2 cellular contexts compared by ENCODE assay signal in the genomic region with DNA sequence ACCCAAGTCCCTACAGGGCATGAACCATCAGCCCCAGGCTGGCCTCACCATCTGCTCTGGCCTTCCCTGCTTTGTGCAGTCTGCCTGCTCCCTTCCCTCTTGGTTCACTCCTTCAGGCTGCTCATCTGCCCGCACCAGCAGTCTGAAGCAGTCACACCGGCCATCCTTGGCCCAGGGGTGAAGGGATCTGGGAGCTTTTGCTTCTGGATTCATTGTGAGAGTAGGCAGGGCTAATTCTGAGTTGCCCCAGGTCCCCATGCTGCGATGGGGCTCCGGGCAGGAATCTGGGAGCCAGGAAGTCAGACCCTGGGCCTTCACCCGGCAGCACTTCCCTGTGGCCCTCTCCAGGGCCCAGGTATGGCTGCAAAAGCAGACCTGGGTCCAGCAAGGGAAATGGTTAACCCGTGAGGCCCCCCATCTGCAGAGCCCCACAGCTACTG.
TF ChIP-seq lines count a peak whose summit lies in the region.

No MANE protein-coding gene starts in this region.

TF ChIP-seq in IMR-90, 13 proteins besides CTCF, POLR2A, EP300 and RAD21 (continued from another document):
- no peak for TF ChIP-seq MXI1 (IDR thresholded peaks at IDR 0.05; ENCODE audit: borderline replicate concordance, low read depth, low read length)
- TF ChIP-seq CEBPB (IDR thresholded peaks at IDR 0.05; ENCODE audit: low read depth, low read length) = no peak
- TF ChIP-seq BHLHE40 (IDR thresholded peaks at IDR 0.05; ENCODE audit: low read depth, low read length) = no peak
- TF ChIP-seq, protein P1, sequence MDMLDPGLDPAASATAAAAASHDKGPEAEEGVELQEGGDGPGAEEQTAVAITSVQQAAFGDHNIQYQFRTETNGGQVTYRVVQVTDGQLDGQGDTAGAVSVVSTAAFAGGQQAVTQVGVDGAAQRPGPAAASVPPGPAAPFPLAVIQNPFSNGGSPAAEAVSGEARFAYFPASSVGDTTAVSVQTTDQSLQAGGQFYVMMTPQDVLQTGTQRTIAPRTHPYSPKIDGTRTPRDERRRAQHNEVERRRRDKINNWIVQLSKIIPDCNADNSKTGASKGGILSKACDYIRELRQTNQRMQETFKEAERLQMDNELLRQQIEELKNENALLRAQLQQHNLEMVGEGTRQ (IDR thresholded peaks at IDR 0.05; ENCODE audit: low read depth, low read length) = no peak
- no peak for TF ChIP-seq SMC3 (IDR thresholded peaks at IDR 0.05; ENCODE audit: low read depth, low read length)
- TF ChIP-seq CHD1 (IDR thresholded peaks at IDR 0.05; ENCODE audit: low read depth, low read length) = no peak
- TF ChIP-seq MAFK (IDR thresholded peaks at IDR 0.05; ENCODE audit: low read depth, low read length) = no peak
- no peak for TF ChIP-seq FOS (IDR thresholded peaks at IDR 0.05; ENCODE audit: low read depth, low read length)
- TF ChIP-seq RCOR1 (IDR thresholded peaks at IDR 0.05; ENCODE audit: insufficient replicate concordance, low read length) = no peak

TF ChIP-seq in GM23338, 12 proteins besides CTCF, POLR2A, EP300 and RAD21 (continued from another document):
- TF ChIP-seq ZNF114 (CRISPR knock-in tag; IDR thresholded peaks at IDR 0.05) (no peak), STAT1 (IDR thresholded peaks at IDR 0.05; ENCODE audit: unreplicated experiment) (no peak), NANOG (IDR thresholded peaks at IDR 0.05; ENCODE audit: borderline replicate concordance) (no peak), JUNB (IDR thresholded peaks at IDR 0.05; ENCODE audit: unreplicated experiment) (no peak), POLR2AphosphoS5 (IDR thresholded peaks at IDR 0.05; ENCODE audit: low read depth) (no peak), CREB1 (CRISPR knock-in tag; IDR thresholded peaks at IDR 0.05; ENCODE audit: low read depth) (no peak), EZH2phosphoT487 (IDR thresholded peaks at IDR 0.05; ENCODE audit: unreplicated experiment) (no peak)
- TF ChIP-seq, protein P2, sequence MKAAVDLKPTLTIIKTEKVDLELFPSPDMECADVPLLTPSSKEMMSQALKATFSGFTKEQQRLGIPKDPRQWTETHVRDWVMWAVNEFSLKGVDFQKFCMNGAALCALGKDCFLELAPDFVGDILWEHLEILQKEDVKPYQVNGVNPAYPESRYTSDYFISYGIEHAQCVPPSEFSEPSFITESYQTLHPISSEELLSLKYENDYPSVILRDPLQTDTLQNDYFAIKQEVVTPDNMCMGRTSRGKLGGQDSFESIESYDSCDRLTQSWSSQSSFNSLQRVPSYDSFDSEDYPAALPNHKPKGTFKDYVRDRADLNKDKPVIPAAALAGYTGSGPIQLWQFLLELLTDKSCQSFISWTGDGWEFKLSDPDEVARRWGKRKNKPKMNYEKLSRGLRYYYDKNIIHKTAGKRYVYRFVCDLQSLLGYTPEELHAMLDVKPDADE (IDR thresholded peaks at IDR 0.05) = no peak
- TF ChIP-seq, protein P3, sequence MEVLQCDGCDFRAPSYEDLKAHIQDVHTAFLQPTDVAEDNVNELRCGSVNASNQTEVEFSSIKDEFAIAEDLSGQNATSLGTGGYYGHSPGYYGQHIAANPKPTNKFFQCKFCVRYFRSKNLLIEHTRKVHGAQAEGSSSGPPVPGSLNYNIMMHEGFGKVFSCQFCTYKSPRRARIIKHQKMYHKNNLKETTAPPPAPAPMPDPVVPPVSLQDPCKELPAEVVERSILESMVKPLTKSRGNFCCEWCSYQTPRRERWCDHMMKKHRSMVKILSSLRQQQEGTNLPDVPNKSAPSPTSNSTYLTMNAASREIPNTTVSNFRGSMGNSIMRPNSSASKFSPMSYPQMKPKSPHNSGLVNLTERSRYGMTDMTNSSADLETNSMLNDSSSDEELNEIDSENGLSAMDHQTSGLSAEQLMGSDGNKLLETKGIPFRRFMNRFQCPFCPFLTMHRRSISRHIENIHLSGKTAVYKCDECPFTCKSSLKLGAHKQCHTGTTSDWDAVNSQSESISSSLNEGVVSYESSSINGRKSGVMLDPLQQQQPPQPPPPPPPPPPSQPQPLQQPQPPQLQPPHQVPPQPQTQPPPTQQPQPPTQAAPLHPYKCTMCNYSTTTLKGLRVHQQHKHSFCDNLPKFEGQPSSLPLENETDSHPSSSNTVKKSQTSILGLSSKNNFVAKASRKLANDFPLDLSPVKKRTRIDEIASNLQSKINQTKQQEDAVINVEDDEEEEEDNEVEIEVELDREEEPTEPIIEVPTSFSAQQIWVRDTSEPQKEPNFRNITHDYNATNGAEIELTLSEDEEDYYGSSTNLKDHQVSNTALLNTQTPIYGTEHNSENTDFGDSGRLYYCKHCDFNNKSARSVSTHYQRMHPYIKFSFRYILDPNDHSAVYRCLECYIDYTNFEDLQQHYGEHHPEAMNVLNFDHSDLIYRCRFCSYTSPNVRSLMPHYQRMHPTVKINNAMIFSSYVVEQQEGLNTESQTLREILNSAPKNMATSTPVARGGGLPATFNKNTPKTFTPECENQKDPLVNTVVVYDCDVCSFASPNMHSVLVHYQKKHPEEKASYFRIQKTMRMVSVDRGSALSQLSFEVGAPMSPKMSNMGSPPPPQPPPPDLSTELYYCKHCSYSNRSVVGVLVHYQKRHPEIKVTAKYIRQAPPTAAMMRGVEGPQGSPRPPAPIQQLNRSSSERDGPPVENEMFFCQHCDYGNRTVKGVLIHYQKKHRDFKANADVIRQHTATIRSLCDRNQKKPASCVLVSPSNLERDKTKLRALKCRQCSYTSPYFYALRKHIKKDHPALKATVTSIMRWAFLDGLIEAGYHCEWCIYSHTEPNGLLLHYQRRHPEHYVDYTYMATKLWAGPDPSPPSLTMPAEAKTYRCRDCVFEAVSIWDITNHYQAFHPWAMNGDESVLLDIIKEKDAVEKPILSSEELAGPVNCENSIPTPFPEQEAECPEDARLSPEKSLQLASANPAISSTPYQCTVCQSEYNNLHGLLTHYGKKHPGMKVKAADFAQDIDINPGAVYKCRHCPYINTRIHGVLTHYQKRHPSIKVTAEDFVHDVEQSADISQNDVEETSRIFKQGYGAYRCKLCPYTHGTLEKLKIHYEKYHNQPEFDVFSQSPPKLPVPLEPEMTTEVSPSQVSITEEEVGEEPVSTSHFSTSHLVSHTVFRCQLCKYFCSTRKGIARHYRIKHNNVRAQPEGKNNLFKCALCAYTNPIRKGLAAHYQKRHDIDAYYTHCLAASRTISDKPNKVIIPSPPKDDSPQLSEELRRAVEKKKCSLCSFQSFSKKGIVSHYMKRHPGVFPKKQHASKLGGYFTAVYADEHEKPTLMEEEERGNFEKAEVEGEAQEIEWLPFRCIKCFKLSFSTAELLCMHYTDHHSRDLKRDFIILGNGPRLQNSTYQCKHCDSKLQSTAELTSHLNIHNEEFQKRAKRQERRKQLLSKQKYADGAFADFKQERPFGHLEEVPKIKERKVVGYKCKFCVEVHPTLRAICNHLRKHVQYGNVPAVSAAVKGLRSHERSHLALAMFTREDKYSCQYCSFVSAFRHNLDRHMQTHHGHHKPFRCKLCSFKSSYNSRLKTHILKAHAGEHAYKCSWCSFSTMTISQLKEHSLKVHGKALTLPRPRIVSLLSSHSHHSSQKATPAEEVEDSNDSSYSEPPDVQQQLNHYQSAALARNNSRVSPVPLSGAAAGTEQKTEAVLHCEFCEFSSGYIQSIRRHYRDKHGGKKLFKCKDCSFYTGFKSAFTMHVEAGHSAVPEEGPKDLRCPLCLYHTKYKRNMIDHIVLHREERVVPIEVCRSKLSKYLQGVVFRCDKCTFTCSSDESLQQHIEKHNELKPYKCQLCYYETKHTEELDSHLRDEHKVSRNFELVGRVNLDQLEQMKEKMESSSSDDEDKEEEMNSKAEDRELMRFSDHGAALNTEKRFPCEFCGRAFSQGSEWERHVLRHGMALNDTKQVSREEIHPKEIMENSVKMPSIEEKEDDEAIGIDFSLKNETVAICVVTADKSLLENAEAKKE (CRISPR knock-in tag; IDR thresholded peaks at IDR 0.05) = no peak
